In the genomic region with DNA sequence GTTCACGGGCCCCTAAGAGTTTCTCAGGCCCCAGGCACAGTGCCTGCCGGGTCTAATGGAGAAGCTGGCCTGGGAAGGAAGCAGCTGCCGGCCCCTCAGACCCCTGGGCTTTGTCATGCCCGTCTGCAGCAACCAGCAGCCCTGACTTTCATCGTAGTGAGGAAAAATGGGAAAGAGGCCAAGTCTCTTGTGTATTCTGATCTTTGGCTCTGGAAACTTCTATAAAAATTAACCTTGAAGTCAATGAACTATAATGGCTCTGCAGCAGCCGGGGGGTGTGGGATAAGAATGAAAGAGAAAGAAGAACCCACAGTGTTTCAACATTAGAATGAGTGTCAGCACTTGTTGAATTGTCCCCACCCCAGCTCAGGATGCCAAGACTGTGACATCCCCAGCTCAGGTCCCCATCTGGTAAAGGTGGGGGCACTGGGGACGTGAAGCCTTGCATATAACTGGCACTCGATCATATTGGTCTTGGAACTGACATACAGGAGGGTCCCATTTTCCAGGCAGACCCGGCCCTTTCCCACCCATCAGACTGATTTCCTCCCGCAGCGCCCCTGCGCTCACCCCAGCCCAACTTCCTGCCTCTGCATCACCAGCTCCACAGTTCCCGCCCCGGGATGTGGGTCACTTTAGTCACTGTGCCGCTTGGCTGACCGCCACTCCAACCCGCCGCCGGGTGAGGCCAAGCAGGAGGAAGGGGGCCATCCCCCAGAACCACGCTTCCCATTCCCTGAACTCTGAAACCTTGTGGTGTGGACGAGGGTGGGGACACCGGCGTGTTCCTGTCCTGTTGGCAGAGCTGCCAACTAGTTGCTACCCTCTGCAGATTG, we compare ENCODE assay signal across 9 cellular contexts. TPM values are rescaled to one million over a fixed set of nuclear protein-coding genes. Genes with fewer than 3 reads are reported as not detected.
DNase-seq lines count a peak whose midpoint lies in the region; ATAC-seq, FAIRE-seq and TF ChIP-seq lines count a peak whose summit lies in the region.
"Had no signal": no experiment of that assay in that cellular context is flagged by ENCODE, and none has a peak within 500 bp of the region (broad histone marks: within the 10 kb centered on the region; RNA-seq: fewer than 3 reads in every experiment).

No MANE protein-coding gene starts in this region.

- CTCF ChIA-PET in activated CD4-positive, alpha-beta memory T cell treated with anti-CD3 and anti-CD28 coated beads, Interleukin-2, amount 10 ng/mL, durations not matched to agents 7 days and 5 days (lab: Charles Lee): interaction anchor here (0.8 to 1.7 kb wide), 3 partner anchors 57 to 79 kb away, joined by 3 to 4 read pairs (median 4); no protein-coding TSS in a partner anchor

- H3K4me1 ChIP-seq in rectal smooth muscle tissue (ENCODE audit: control insufficient read depth, insufficient read depth, low read length): peaks cover 13% of the 10 kb centered on the region

- H3K36me3 ChIP-seq in rectal smooth muscle tissue (ENCODE audit: control insufficient read depth, insufficient read depth, low read length): no peaks in the 10 kb centered on the region

- peak overlapping the region; percentile 61 for H3K27ac ChIP-seq in rectal smooth muscle tissue (ENCODE audit: low read depth, low read length)

- no peak overlapping the region for H3K9ac ChIP-seq in rectal smooth muscle tissue (ENCODE audit: low read length)

- H3K9me3 Mint-ChIP-seq in activated CD4-positive, alpha-beta memory T cell treated with anti-CD3 and anti-CD28 coated beads, Interleukin-2, amount 10 ng/mL, durations not matched to agents 7 days and 5 days: no peaks in the 10 kb centered on the region
- peaks cover 2% of the 10 kb centered on the region for H3K9me3 Mint-ChIP-seq in glutamatergic neuron (ENCODE audit: unreplicated experiment)

- no peak for ATAC-seq in GM21576 (IDR thresholded peaks at IDR 0.05; ENCODE audit: unreplicated experiment)

- peak overlapping the region; percentile 57 for H3K27ac Mint-ChIP-seq in activated CD4-positive, alpha-beta memory T cell treated with anti-CD3 and anti-CD28 coated beads, Interleukin-2, amount 10 ng/mL, durations not matched to agents 7 days and 5 days
- no peak overlapping the region for H3K27ac Mint-ChIP-seq in glutamatergic neuron (ENCODE audit: unreplicated experiment)

- POLR2A ChIA-PET in activated CD4-positive, alpha-beta memory T cell treated with anti-CD3 and anti-CD28 coated beads, Interleukin-2, amount 10 ng/mL, durations not matched to agents 7 days and 5 days (lab: Charles Lee): interaction anchor here (1.2 to 1.3 kb wide), 2 partner anchors 15 to 119 kb away, joined by 3 read pairs; a partner anchor contains a TSS

- DNase-seq in activated CD8-positive, alpha-beta memory T cell treated with anti-CD3 and anti-CD28 coated beads for 24 hours: peak; percentile 58
- DNase-seq in activated CD8-positive, alpha-beta memory T cell treated with anti-CD3 and anti-CD28 coated beads, Interleukin-2, amount 50 U/mL, for 4 hours: no peak
- DNase-seq in HTR-8/SVneo (ENCODE audit: insufficient read length, low spot score): peak; percentile 91
- DNase-seq in activated CD4-positive, alpha-beta memory T cell treated with anti-CD3 and anti-CD28 coated beads, Interleukin-2, amount 10 ng/mL, durations not matched to agents 7 days and 5 days: peak; percentile 58
- DNase-seq in glutamatergic neuron: peak; percentile 47
- no peak for DNase-seq in G401 (ENCODE audit: low spot score)
- DNase-seq: DND-41 had no signal

- peak overlapping the region; percentile 43 for H3K4me3 Mint-ChIP-seq in activated CD4-positive, alpha-beta memory T cell treated with anti-CD3 and anti-CD28 coated beads, Interleukin-2, amount 10 ng/mL, durations not matched to agents 7 days and 5 days
- no peak overlapping the region for H3K4me3 Mint-ChIP-seq in glutamatergic neuron (ENCODE audit: unreplicated experiment)

- no peaks in the 10 kb centered on the region for H3K27me3 ChIP-seq in rectal smooth muscle tissue (ENCODE audit: control insufficient read depth, insufficient read depth, low read length)

- TF ChIP-seq CTCF in glutamatergic neuron (IDR thresholded peaks at IDR 0.05; ENCODE audit: partially characterized antibody, unreplicated experiment): no peak

- in situ Hi-C loops in G401 (cut with HindIII; ENCODE audit: low sequenced_read_pairs): no loop called here

- H3K4me1 Mint-ChIP-seq in activated CD4-positive, alpha-beta memory T cell treated with anti-CD3 and anti-CD28 coated beads, Interleukin-2, amount 10 ng/mL, durations not matched to agents 7 days and 5 days: peaks cover 13% of the 10 kb centered on the region
- H3K4me1 Mint-ChIP-seq in glutamatergic neuron (ENCODE audit: low read depth, unreplicated experiment): peaks cover 5% of the 10 kb centered on the region

- peaks cover 3% of the 10 kb centered on the region for H3K27me3 Mint-ChIP-seq in activated CD4-positive, alpha-beta memory T cell treated with anti-CD3 and anti-CD28 coated beads, Interleukin-2, amount 10 ng/mL, durations not matched to agents 7 days and 5 days
- H3K27me3 Mint-ChIP-seq in glutamatergic neuron (ENCODE audit: unreplicated experiment): peaks cover 2% of the 10 kb centered on the region

- FAIRE-seq in HTR-8/SVneo (lab: Jason Lieb, UNC): peak; percentile 97

- H3K4me3 ChIP-seq in rectal smooth muscle tissue (ENCODE audit: low read length): peak overlapping the region; percentile 49

- no peaks in the 10 kb centered on the region for H3K36me3 Mint-ChIP-seq in activated CD4-positive, alpha-beta memory T cell treated with anti-CD3 and anti-CD28 coated beads, Interleukin-2, amount 10 ng/mL, durations not matched to agents 7 days and 5 days (ENCODE audit: low read depth)
- no peaks in the 10 kb centered on the region for H3K36me3 Mint-ChIP-seq in glutamatergic neuron (ENCODE audit: unreplicated experiment)

RNA-seq across cellular contexts. Expression of a gene that starts 12.7 kb away (rescaled TPM):
- total RNA-seq in activated CD4-positive, alpha-beta memory T cell treated with anti-CD3 and anti-CD28 coated beads, Interleukin-2, amount 10 ng/mL, durations not matched to agents 7 days and 5 days: under 1 TPM; 0.33 to 0.38 TPM
- not detected for total RNA-seq in glutamatergic neuron (ENCODE audit: unreplicated experiment)
- 13.1 and 23.4 TPM in 2 replicates for total RNA-seq in G401 (2014; rRNA removed; shearing (Covaris generic))

Comparison
In these comparisons a context has a peak if more than half of its experiments do, and no peak if none do; other contexts are left out.
1. DNase-seq: peak in activated CD8-positive, alpha-beta memory T cell treated with anti-CD3 and anti-CD28 coated beads for 24 hours (single experiment), HTR-8/SVneo (single experiment), activated CD4-positive, alpha-beta memory T cell treated with anti-CD3 and anti-CD28 coated beads, Interleukin-2, amount 10 ng/mL, durations not matched to agents 7 days and 5 days (single experiment) and glutamatergic neuron (single experiment); none in activated CD8-positive, alpha-beta memory T cell treated with anti-CD3 and anti-CD28 coated beads, Interleukin-2, amount 50 U/mL, for 4 hours (single experiment) and G401 (single experiment).
2. RNA of a gene that starts 12.7 kb away (total RNA-seq): 13.1 to 23.4 TPM in G401; 0.33 to 0.38 TPM in activated CD4-positive, alpha-beta memory T cell treated with anti-CD3 and anti-CD28 coated beads, Interleukin-2, amount 10 ng/mL, durations not matched to agents 7 days and 5 days and not detected in glutamatergic neuron (single experiment); every median in the first group is over 10 times any median in the second.